ENCODE assay signal across 1 cellular context in genomic region chr17:50443492-50444051, GRCh38.
TF ChIP-seq lines count a peak whose summit lies in the region.

No MANE protein-coding gene starts in this region.

TF ChIP-seq in HCT116, 20 proteins besides CTCF, POLR2A, EP300 and RAD21 (continued from another document):
- TF ChIP-seq ELF1 (IDR thresholded peaks at IDR 0.05; ENCODE audit: borderline replicate concordance, low read depth): no peak
- TF ChIP-seq, protein P1, sequence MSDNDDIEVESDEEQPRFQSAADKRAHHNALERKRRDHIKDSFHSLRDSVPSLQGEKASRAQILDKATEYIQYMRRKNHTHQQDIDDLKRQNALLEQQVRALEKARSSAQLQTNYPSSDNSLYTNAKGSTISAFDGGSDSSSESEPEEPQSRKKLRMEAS (IDR thresholded peaks at IDR 0.05): no peak
- TF ChIP-seq EZH2phosphoT487 (IDR thresholded peaks at IDR 0.05; ENCODE audit: borderline replicate concordance): no peak
- no peak for TF ChIP-seq REST (IDR thresholded peaks at IDR 0.05; ENCODE audit: low read depth)
- TF ChIP-seq CEBPB (IDR thresholded peaks at IDR 0.05; ENCODE audit: low read depth): no peak
- TF ChIP-seq EZH2 (IDR thresholded peaks at IDR 0.05): no peak
- TF ChIP-seq ZFX (IDR thresholded peaks at IDR 0.05): no peak
- no peak for TF ChIP-seq EGR1 (IDR thresholded peaks at IDR 0.05; ENCODE audit: low read depth)
